Comparison of ENCODE assay signal across 14 cellular contexts in genomic region chr2:65278450-65279030, GRCh38. TPM values are rescaled to one million over a fixed set of nuclear protein-coding genes. Genes with fewer than 3 reads are reported as not detected.
A peak's percentile ranks its signal among the peaks of the same experiment; 100 is the strongest.
DNase-seq lines count a peak whose midpoint lies in the region; ATAC-seq, FAIRE-seq and TF ChIP-seq lines count a peak whose summit lies in the region.
"Had no signal": no experiment of that assay in that cellular context is flagged by ENCODE, and none has a peak within 500 bp of the region (broad histone marks: within the 10 kb centered on the region; RNA-seq: fewer than 3 reads in every experiment).

No MANE protein-coding gene starts in this region.

- H3K4me1 ChIP-seq in DOHH2 (ENCODE audit: control insufficient read depth, low read length), result peaks cover 24% of the 10 kb centered on the region
- H3K4me1 ChIP-seq in K562 (replicated peaks in 1 of 2; ENCODE audit: control insufficient read depth in 2 of 2, insufficient read depth in 2 of 2, low read length in 2 of 2), result peaks cover 4 to 17% of the 10 kb centered on the region in 2 experiments; a peak in 4 of 5 replicates
- H3K4me1 ChIP-seq in right lobe of liver, result peaks cover 0 to 3% (median 0%) of the 10 kb centered on the region in 4 donors
- peaks cover 13% of the 10 kb centered on the region for H3K4me1 ChIP-seq in CD4-positive, alpha-beta memory T cell (ENCODE audit: insufficient read depth, low read length)

- FAIRE-seq in K562 (lab: Jason Lieb, UNC) (peak; percentile 76), urothelium cell line (lab: Jason Lieb, UNC) (no peak)

- intact Hi-C loops in K562 (cut with micrococcal nuclease), result loop anchor here (5.0 kb wide), 3 partner anchors 89 to 289 kb away; no protein-coding TSS in a partner anchor
- intact Hi-C loops in right lobe of liver (cut with DNase I), result loop anchor here in 1 of 2 donors (10.0 kb wide), 1 partner anchor 276 kb away; no protein-coding TSS in a partner anchor
- intact Hi-C loops in CD4-positive, alpha-beta memory T cell (cut with micrococcal nuclease), result no loop called here

- H3K27me3 ChIP-seq in DOHH2 (ENCODE audit: control insufficient read depth, low read length), result peaks cover 7% of the 10 kb centered on the region
- H3K27me3 ChIP-seq in K562 (ENCODE audit: control insufficient read depth in 2 of 2, insufficient read depth in 2 of 2, low read length in 2 of 2), result no peaks in the 10 kb centered on the region
- H3K27me3 ChIP-seq in right lobe of liver, result no peaks in the 10 kb centered on the region
- no peaks in the 10 kb centered on the region for H3K27me3 ChIP-seq in CD4-positive, alpha-beta memory T cell (ENCODE audit: insufficient read depth, low read length)

- no peaks in the 10 kb centered on the region for H3K9me3 Mint-ChIP-seq in HFFc6
- H3K9me3 Mint-ChIP-seq in CD4-positive, alpha-beta memory T cell, result no peaks in the 10 kb centered on the region
- H3K9me3 Mint-ChIP-seq: neural crest cell had no signal

- TF ChIP-seq CTCF in DOHH2 (IDR thresholded peaks at IDR 0.05; ENCODE audit: low read depth, low read length, poor library complexity, severe bottlenecking) (no peak), HFFc6 (IDR thresholded peaks at IDR 0.05) (no peak), K562 (IDR thresholded peaks at IDR 0.05 in 2 of 3, conservative IDR thresholded peaks at IDR 0.05 in 1 of 3; ENCODE audit: insufficient read depth in 2 of 3, low read depth in 1 of 3, low read length in 3 of 3) (no peak), right lobe of liver (IDR thresholded peaks at IDR 0.05) (no peak)

- CTCF ChIA-PET in K562 (lab: Yijun Ruan, JAX; ENCODE audit: low intra/inter-chr PET ratio), result no interaction called here
- CTCF ChIA-PET in CD4-positive, alpha-beta memory T cell (lab: Charles Lee; ENCODE audit: partially characterized antibody), result interaction anchor here (1.4 kb wide), 1 partner anchor 214 kb away, joined by 3 read pairs; no protein-coding TSS in a partner anchor

- TF ChIP-seq POLR2A in K562 (conservative IDR thresholded peaks at IDR 0.05), result no peak
- no peak for TF ChIP-seq POLR2A in right lobe of liver (IDR thresholded peaks at IDR 0.05)

- in situ Hi-C loops in K562 (cut with MboI), result no loop called here

- H3K27ac ChIP-seq in DOHH2 (ENCODE audit: low read depth, low read length), result no peak overlapping the region
- H3K27ac ChIP-seq in K562 (ENCODE audit: extremely low read depth, low read depth, low read length), result no peak overlapping the region
- H3K27ac ChIP-seq in right lobe of liver, result no peak overlapping the region
- no peak overlapping the region for H3K27ac ChIP-seq in CD4-positive, alpha-beta memory T cell (ENCODE audit: low read depth, low read length)
- H3K27ac ChIP-seq: epithelial cell of prostate, HL-60 had no signal

- H3K9me2 ChIP-seq in DOHH2 (replicated peaks; ENCODE audit: control insufficient read depth, low read length), result no peaks in the 10 kb centered on the region

- H3F3A ChIP-seq in DOHH2 (ENCODE audit: control insufficient read depth, insufficient read depth), result peaks cover 31% of the 10 kb centered on the region

- no peak overlapping the region for H3K4me3 ChIP-seq in DOHH2 (ENCODE audit: low read length)
- H3K4me3 ChIP-seq in K562, result no peak overlapping the region
- no peak overlapping the region for H3K4me3 ChIP-seq in right lobe of liver
- H3K4me3 ChIP-seq in CD4-positive, alpha-beta memory T cell (ENCODE audit: low read length in 2 of 2), result no peak overlapping the region

- H3K9me3 ChIP-seq in DOHH2 (ENCODE audit: control insufficient read depth, insufficient read depth, low read length) (no peaks in the 10 kb centered on the region), K562 (replicated peaks; ENCODE audit: control insufficient read depth, insufficient read depth, low read depth, low read length) (no peaks in the 10 kb centered on the region), right lobe of liver (no peaks in the 10 kb centered on the region)
- H3K9me3 ChIP-seq in CD4-positive, alpha-beta memory T cell (ENCODE audit: control insufficient read depth in 1 of 2, low read length in 2 of 2), result no peaks in the 10 kb centered on the region

- no peaks in the 10 kb centered on the region for H4K20me1 ChIP-seq in DOHH2 (ENCODE audit: control insufficient read depth, insufficient read depth, low read depth, low read length)
- H4K20me1 ChIP-seq in K562 (replicated peaks; ENCODE audit: control insufficient read depth, insufficient read depth, low read length), result no peaks in the 10 kb centered on the region

- no peak overlapping the region; a peak in 1 of 4 replicates for H3K9ac ChIP-seq in K562 (ENCODE audit: insufficient read depth in 1 of 2, low read depth in 2 of 2, low read length in 2 of 2)

- DNase-seq in HFFc6 (no peak), K562 (ENCODE audit: extremely low read depth in 1 of 4, low spot score in 3 of 4) (peak in 2 of 4 experiments; percentile 58 to 62), right lobe of liver (no peak), urothelium cell line (ENCODE audit: low spot score) (no peak)
- DNase-seq in CD4-positive, alpha-beta memory T cell, result no peak
- DNase-seq: NCI-H1417 treated with DMSO at 0.1 percent for 48 hours; stimulated activated CD8-positive, alpha-beta memory T cell treated with anti-CD3 and anti-CD28 coated beads, Interleukin-4, amount 100 ng/mL, for 48 hours; T-helper 9 cell had no signal

- no peaks in the 10 kb centered on the region for H3K9me1 ChIP-seq in K562 (ENCODE audit: control insufficient read depth, insufficient read depth, low read length)

- H3K4me2 ChIP-seq in DOHH2 (ENCODE audit: low read length) (peak overlapping the region; percentile 38), K562 (ENCODE audit: insufficient read depth, low read length) (0 out of 2 replicates have a peak overlapping the region, but pooled peaks have one; percentile 7)

- H3K27me3 Mint-ChIP-seq in HFFc6 (ENCODE audit: insufficient read depth), result peaks cover 2% of the 10 kb centered on the region; the same call in 1 of the 2 replicates
- H3K27me3 Mint-ChIP-seq in CD4-positive, alpha-beta memory T cell, result no peaks in the 10 kb centered on the region

- H3K4me3 Mint-ChIP-seq in HFFc6, result no peak overlapping the region
- peak overlapping the region in 4 of 8 donors; percentile 25 to 71 (median 62) for H3K4me3 Mint-ChIP-seq in CD4-positive, alpha-beta memory T cell
- H3K4me3 Mint-ChIP-seq: neural crest cell had no signal

- H3K36me3 ChIP-seq in DOHH2 (ENCODE audit: control insufficient read depth, low read length) (no peaks in the 10 kb centered on the region), K562 (ENCODE audit: control insufficient read depth, insufficient read depth, low read length) (no peaks in the 10 kb centered on the region; the same call in 2 of the 3 replicates), right lobe of liver (no peaks in the 10 kb centered on the region)
- no peaks in the 10 kb centered on the region for H3K36me3 ChIP-seq in CD4-positive, alpha-beta memory T cell (ENCODE audit: insufficient read depth, low read length)

- ATAC-seq in K562 (peak; percentile 83), right lobe of liver (peak; percentile 62 to 85 (median 73)), GM18520 (IDR thresholded peaks at IDR 0.05; ENCODE audit: unreplicated experiment) (no peak), GM21360 (IDR thresholded peaks at IDR 0.05; ENCODE audit: unreplicated experiment) (no peak)

- peak; percentile 15; the same call in 1 of the 2 replicates for TF ChIP-seq EP300 in K562 (IDR thresholded peaks at IDR 0.05; ENCODE audit: low read length)

- H2AFZ ChIP-seq in K562 (ENCODE audit: low read depth, low read length), result peak overlapping the region; percentile 47

- no peak; a peak in 1 of 4 replicates for TF ChIP-seq RAD21 in K562 (CRISPR knock-in tag; conservative IDR thresholded peaks at IDR 0.05 in 1 of 2, IDR thresholded peaks at IDR 0.05 in 1 of 2)

- H3K4me1 Mint-ChIP-seq in HFFc6 (ENCODE audit: low read depth), result peaks cover 55% of the 10 kb centered on the region
- peaks cover 10 to 25% (median 16%) of the 10 kb centered on the region in 4 donors for H3K4me1 Mint-ChIP-seq in CD4-positive, alpha-beta memory T cell

- no peaks in the 10 kb centered on the region for H3K79me2 ChIP-seq in DOHH2 (ENCODE audit: control insufficient read depth, low read length)
- no peaks in the 10 kb centered on the region for H3K79me2 ChIP-seq in K562 (ENCODE audit: control insufficient read depth, insufficient read depth, low read length)

- peak overlapping the region; percentile 25; the same call in 1 of the 2 replicates for H3K27ac Mint-ChIP-seq in HFFc6
- no peak overlapping the region for H3K27ac Mint-ChIP-seq in CD4-positive, alpha-beta memory T cell

- POLR2A ChIA-PET in K562 (lab: Yijun Ruan, JAX), result interaction anchor here (0.5 to 1.2 kb wide), 7 partner anchors 9 to 142 kb away, joined by 3 to 5 read pairs (median 3); no protein-coding TSS in a partner anchor
- POLR2A ChIA-PET in CD4-positive, alpha-beta memory T cell (lab: Charles Lee; ENCODE audit: partially characterized antibody), result interaction anchor here (0.8 to 1.3 kb wide), 2 partner anchors 37 to 51 kb away, joined by 3 read pairs; partner anchors contain the start of gene ACTR2

- 56% methylated on average over 8 of the region's 8 CpGs for WGBS in K562 (ENCODE audit: insufficient coverage, low coverage, missing lambda C conversion rate)
- 0% methylated on average over 1 of the region's 8 CpGs for WGBS in right lobe of liver (ENCODE audit: insufficient coverage, low coverage, low lambda C conversion rate, missing lambda C conversion rate)

- H3K36me3 Mint-ChIP-seq in HFFc6 (ENCODE audit: low read depth), result peaks cover 15% of the 10 kb centered on the region
- peaks cover 0 to 6% of the 10 kb centered on the region in 2 donors for H3K36me3 Mint-ChIP-seq in CD4-positive, alpha-beta memory T cell

- BruUV-seq in K562 (replicated peaks; lab: Mats Ljungman, UMichigan), result no TSS peak

RNA-seq across cellular contexts. Expression of gene ACTR2, which starts 50.9 kb away (rescaled TPM):
- 100 to 1,000 TPM; 412 to 450 (median 427) TPM for total RNA-seq in HFFc6 (2021; fragmentation: NEBNext Ultra II Directional; extraction: Animal tissue kit (Norgen Biotek cat#: 25700))
- total RNA-seq in K562 (2011; cell fraction: chromatin; rRNA removed; ENCODE audit: low replicate concordance), result 19.1 and 38.4 TPM in 2 replicates
- 12.6 and 16.7 TPM in 2 replicates for total RNA-seq in K562 (2011; cell fraction: nucleolus; rRNA removed)
- 26.9 and 40.4 TPM in 2 replicates for total RNA-seq in K562 (2011; cell fraction: nucleoplasm; rRNA removed)
- total RNA-seq in K562 (2014; rRNA removed) (56.3 and 65.8 TPM in 2 replicates), K562 (2014; rRNA removed; fragmentation: Illumina TruSeq; extraction: Trizol) (98.5 and 124 TPM in 2 replicates), K562 (2015; rRNA removed; fragmentation: Illumina TruSeq; extraction: Trizol) (96.3 and 108 TPM in 2 replicates), K562 (2021) (215 and 239 TPM in 2 replicates), right lobe of liver (100 to 1,000 TPM in 1 of 6 experiments, 10 to 100 TPM in 5; 42.9 to 114 (median 69.8) TPM)
- polyA plus RNA-seq in K562 (2011; rRNA removed) (127 and 179 TPM in 2 replicates), K562 (2014; fragmentation: Illumina TruSeq; extraction: Trizol) (183 and 192 TPM in 2 replicates), K562 (2014; fragmentation: Nextera tagmentation; extraction: Ambion mirVana) (10 to 100 TPM; 47.3 to 57.3 TPM), K562 (2014; rRNA removed) (118 and 122 TPM in 2 replicates)
- 27.6 and 80.2 TPM in 2 replicates for polyA plus RNA-seq in K562 (2011; cell fraction: cytosol; rRNA removed)
- polyA plus RNA-seq in K562 (2011; cell fraction: nucleus; rRNA removed), result 12.3 and 25.4 TPM in 2 replicates
- polyA plus RNA-seq in K562 (2012), result 219 and 224 TPM in 2 replicates
- polyA minus RNA-seq in K562 (2011; rRNA and poly(A)+ RNA removed), result 156 and 194 TPM in 2 replicates
- polyA minus RNA-seq in K562 (2011; cell fraction: cytosol; rRNA and poly(A)+ RNA removed), result 86.4 and 105 TPM in 2 replicates
- 7.8 and 20.1 TPM in 2 replicates for polyA minus RNA-seq in K562 (2011; cell fraction: nucleus; rRNA and poly(A)+ RNA removed)
- 100 to 1,000 TPM; 298 to 312 TPM for total RNA-seq in CD4-positive, alpha-beta memory T cell
- polyA plus RNA-seq in CD4-positive, alpha-beta memory T cell, result 100 to 1,000 TPM; 289 to 292 TPM

Comparison
In these comparisons a context has a peak if more than half of its experiments do, and no peak if none do; other contexts are left out.
1. ATAC-seq: peak in K562 (single experiment) and right lobe of liver (4 of 4); none in GM18520 (single experiment) and GM21360 (single experiment).